7 cellular contexts compared by ENCODE assay signal in the genomic region with DNA sequence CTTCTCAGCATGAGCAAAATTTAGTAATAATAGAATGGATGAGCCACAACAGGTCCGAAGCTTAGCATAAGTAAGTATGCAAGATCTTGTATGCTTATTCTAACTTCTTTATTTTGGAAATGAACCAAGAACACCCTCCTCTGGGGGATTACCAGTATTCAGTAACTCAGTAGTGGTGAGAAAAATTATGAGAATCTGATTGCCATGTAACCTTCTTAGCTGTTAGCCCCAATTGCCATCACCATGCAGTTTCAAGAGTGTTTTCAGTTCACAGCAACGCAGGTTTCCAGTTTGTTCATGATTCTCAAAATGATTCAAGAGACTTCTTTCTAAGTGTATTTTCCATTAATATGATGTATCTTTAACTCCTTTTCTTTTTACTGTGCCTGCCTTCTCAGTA.
"Had no signal": no experiment of that assay in that cellular context is flagged by ENCODE, and none has a peak within 500 bp of the region (broad histone marks: within the 10 kb centered on the region; RNA-seq: fewer than 3 reads in every experiment).

No MANE protein-coding gene starts in this region.

- DNase-seq: GDM1, GF-D8 had no signal

- FAIRE-seq: G401.6, GM12891, GM12892, GM18507, GM19239 had no signal
